In the genomic region with DNA sequence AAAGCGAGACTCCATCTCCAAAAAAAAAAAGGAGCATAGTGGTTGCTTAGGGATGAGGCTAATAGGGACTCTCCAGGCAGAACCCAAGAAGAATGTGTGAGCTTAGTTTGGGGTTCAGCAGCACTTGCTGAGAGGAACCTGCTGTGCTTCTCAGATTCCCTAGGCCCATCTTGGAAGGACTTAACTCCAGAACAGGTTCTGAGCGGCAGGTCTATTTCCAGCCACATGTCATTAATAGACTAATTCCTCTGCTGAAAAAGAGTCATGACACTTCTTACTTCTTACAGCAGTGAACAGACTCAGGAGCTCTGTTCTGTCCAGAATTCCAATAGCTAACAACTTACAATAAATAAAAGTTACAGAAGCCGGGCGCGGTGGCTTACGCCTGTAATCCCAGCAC, we compare ENCODE assay signal across 27 cellular contexts. TPM values are rescaled to one million over a fixed set of nuclear protein-coding genes. Genes with fewer than 3 reads are reported as not detected.
DNase-seq lines count a peak whose midpoint lies in the region; ATAC-seq and TF ChIP-seq lines count a peak whose summit lies in the region.
"Had no signal": no experiment of that assay in that cellular context is flagged by ENCODE, and none has a peak within 500 bp of the region (broad histone marks: within the 10 kb centered on the region; RNA-seq: fewer than 3 reads in every experiment).

No MANE protein-coding gene starts in this region.

- no peak for DNase-seq in natural killer cell
- DNase-seq in natural killer cell treated with Interleukin-12 subunit alpha and Interleukin-12 subunit beta and Interleukin-15 and Interleukin-18, amount 100 ng/mL, for 72 hours (ENCODE audit: low spot score), result no peak
- DNase-seq in chondrocyte (ENCODE audit: low spot score), result peak; percentile 0
- DNase-seq in trophoblast cell, result no peak
- no peak for DNase-seq in NCI-H1092 treated with DMSO at 0.1 percent for 48 hours (lab: John Stamatoyannopoulos, UW)
- no peak for DNase-seq in NCI-H82 (lab: John Stamatoyannopoulos, UW)
- DNase-seq: CD4-positive, alpha-beta memory T cell; COR-L47; DMS79; EL; GDM1; HCEC 1CT; IMR-90; KG1; MG63; NCI-H1417; NCI-H1694; NCI-H2081; NCI-H345; NCI-H524; NCI-H748 treated with DMSO at 0.1 percent for 48 hours; PC-9; SHP77 treated with DMSO at 0.1 percent for 48 hours had no signal

- H3K9me3 Mint-ChIP-seq in natural killer cell (no peaks in the 10 kb centered on the region), chondrocyte (ENCODE audit: low read depth) (no peaks in the 10 kb centered on the region)
- H3K9me3 Mint-ChIP-seq in natural killer cell treated with Interleukin-12 subunit alpha and Interleukin-12 subunit beta and Interleukin-15 and Interleukin-18, amount 100 ng/mL, for 72 hours, result no peaks in the 10 kb centered on the region
- H3K9me3 Mint-ChIP-seq: CD4-positive, alpha-beta memory T cell had no signal

- H2AK5ac ChIP-seq in trophoblast cell (ENCODE audit: low read length), result no peak overlapping the region

- H2BK5ac ChIP-seq in trophoblast cell (ENCODE audit: low read depth, low read length, poor library complexity), result no peak overlapping the region

- no peak for ATAC-seq in natural killer cell
- ATAC-seq in natural killer cell treated with Interleukin-12 subunit alpha and Interleukin-12 subunit beta and Interleukin-15 and Interleukin-18, amount 100 ng/mL, for 72 hours, result no peak
- no peak for ATAC-seq in GM18907 (IDR thresholded peaks at IDR 0.05; ENCODE audit: unreplicated experiment)
- ATAC-seq: GM12878 had no signal

- intact Hi-C loops in natural killer cell (cut with micrococcal nuclease), result loop anchor here (5.0 kb wide), 1 partner anchor 58 kb away; no protein-coding TSS in a partner anchor

- no CpG with 5 or more reads among the region's 6 CpGs for WGBS in trophoblast cell (ENCODE audit: extremely low coverage, insufficient coverage, insufficient read length)

- peaks cover 39% of the 10 kb centered on the region for H3K79me2 ChIP-seq in trophoblast cell (ENCODE audit: control insufficient read depth, insufficient read depth, low read length, poor library complexity)

- no peak overlapping the region for H3K18ac ChIP-seq in trophoblast cell (ENCODE audit: low read length)

- no peak overlapping the region for H3K27ac ChIP-seq in trophoblast cell (ENCODE audit: low read depth, low read length)
- H3K27ac ChIP-seq: BLaER1, PC-9 had no signal

- no peak overlapping the region for H2BK12ac ChIP-seq in trophoblast cell (ENCODE audit: low read length)

- peak overlapping the region; percentile 79 to 83 for H3K27ac Mint-ChIP-seq in natural killer cell
- peak overlapping the region in 1 of 2 donors; percentile 77 for H3K27ac Mint-ChIP-seq in natural killer cell treated with Interleukin-12 subunit alpha and Interleukin-12 subunit beta and Interleukin-15 and Interleukin-18, amount 100 ng/mL, for 72 hours
- H3K27ac Mint-ChIP-seq in chondrocyte (ENCODE audit: unreplicated experiment), result no peak overlapping the region

- peaks cover 4% of the 10 kb centered on the region in 2 experiments for H3K4me1 ChIP-seq in trophoblast cell (ENCODE audit: control insufficient read depth in 1 of 2, insufficient read depth in 2 of 2, low read length in 2 of 2)

- no peaks in the 10 kb centered on the region for H3K9me3 ChIP-seq in trophoblast cell (ENCODE audit: insufficient read depth, low read depth, low read length)
- H3K9me3 ChIP-seq: BLaER1, MG63 had no signal

- no peak for TF ChIP-seq CTCF in natural killer cell (IDR thresholded peaks at IDR 0.05)
- TF ChIP-seq CTCF in chondrocyte (IDR thresholded peaks at IDR 0.05), result no peak

- no peak overlapping the region for H3K14ac ChIP-seq in trophoblast cell (ENCODE audit: low read length)

- H3K36me3 Mint-ChIP-seq in natural killer cell (no peaks in the 10 kb centered on the region), chondrocyte (ENCODE audit: low read depth) (peaks cover 3% of the 10 kb centered on the region)
- no peaks in the 10 kb centered on the region for H3K36me3 Mint-ChIP-seq in natural killer cell treated with Interleukin-12 subunit alpha and Interleukin-12 subunit beta and Interleukin-15 and Interleukin-18, amount 100 ng/mL, for 72 hours

- H3K23ac ChIP-seq in trophoblast cell (ENCODE audit: low read length), result no peak overlapping the region

- H3K4me3 Mint-ChIP-seq in natural killer cell (no peak overlapping the region), chondrocyte (ENCODE audit: unreplicated experiment) (no peak overlapping the region)
- H3K4me3 Mint-ChIP-seq in natural killer cell treated with Interleukin-12 subunit alpha and Interleukin-12 subunit beta and Interleukin-15 and Interleukin-18, amount 100 ng/mL, for 72 hours, result no peak overlapping the region

- peak overlapping the region; percentile 63 for H2AFZ ChIP-seq in trophoblast cell (ENCODE audit: insufficient read depth, low read length, poor library complexity)
- H2AFZ ChIP-seq: PC-9 had no signal

- no peaks in the 10 kb centered on the region for H3K27me3 Mint-ChIP-seq in natural killer cell (ENCODE audit: low read depth in 2 of 2)
- H3K27me3 Mint-ChIP-seq in natural killer cell treated with Interleukin-12 subunit alpha and Interleukin-12 subunit beta and Interleukin-15 and Interleukin-18, amount 100 ng/mL, for 72 hours, result no peaks in the 10 kb centered on the region
- H3K27me3 Mint-ChIP-seq in chondrocyte (ENCODE audit: low read depth), result no peaks in the 10 kb centered on the region
- H3K27me3 Mint-ChIP-seq: CD4-positive, alpha-beta memory T cell had no signal

- peaks cover 46 to 55% of the 10 kb centered on the region in 2 donors for H3K4me1 Mint-ChIP-seq in natural killer cell
- peaks cover 39 to 41% of the 10 kb centered on the region in 2 donors for H3K4me1 Mint-ChIP-seq in natural killer cell treated with Interleukin-12 subunit alpha and Interleukin-12 subunit beta and Interleukin-15 and Interleukin-18, amount 100 ng/mL, for 72 hours (ENCODE audit: low read depth in 2 of 2)
- peaks cover 40% of the 10 kb centered on the region for H3K4me1 Mint-ChIP-seq in chondrocyte (ENCODE audit: low read depth)

- H2BK120ac ChIP-seq in trophoblast cell (ENCODE audit: insufficient read depth, low read length, poor library complexity), result no peak overlapping the region

- H3K4ac ChIP-seq in trophoblast cell (ENCODE audit: low read depth, low read length), result peak overlapping the region; percentile 99

- no peak overlapping the region for H3K4me3 ChIP-seq in trophoblast cell (ENCODE audit: low read depth, low read length)
- H3K4me3 ChIP-seq: BLaER1, GM12878, MG63, PC-9 had no signal

- no peak overlapping the region for H4K8ac ChIP-seq in trophoblast cell (ENCODE audit: low read depth, low read length)

- H3K27me3 ChIP-seq in trophoblast cell (ENCODE audit: insufficient read depth, low read length), result no peaks in the 10 kb centered on the region
- H3K27me3 ChIP-seq: BLaER1, MG63 had no signal

- H3K4me2 ChIP-seq in trophoblast cell (ENCODE audit: low read length), result no peak overlapping the region
- H3K4me2 ChIP-seq: PC-9 had no signal

- H3K36me3 ChIP-seq in trophoblast cell (ENCODE audit: control insufficient read depth in 1 of 2, insufficient read depth in 2 of 2, low read length in 2 of 2), result peaks cover 5 to 8% of the 10 kb centered on the region in 2 experiments

- no peak overlapping the region for H4K91ac ChIP-seq in trophoblast cell (ENCODE audit: low read depth, low read length)

- no peak overlapping the region for H4K12ac ChIP-seq in trophoblast cell (ENCODE audit: low read depth, low read length)

- H3K79me1 ChIP-seq in trophoblast cell (ENCODE audit: low read length), result no peaks in the 10 kb centered on the region

- H3K9ac ChIP-seq in trophoblast cell (ENCODE audit: low read length), result no peak overlapping the region
- H3K9ac ChIP-seq: BLaER1 had no signal

RNA-seq across cellular contexts. Expression of gene RHOA, which starts 22.5 kb away (rescaled TPM):
- 100 to 1,000 TPM; 342 to 372 (median 370) TPM for total RNA-seq in natural killer cell
- 100 to 1,000 TPM; 436 to 448 TPM for total RNA-seq in natural killer cell treated with Interleukin-12 subunit alpha and Interleukin-12 subunit beta and Interleukin-15 and Interleukin-18, amount 100 ng/mL, for 72 hours
- 625 to 643 TPM (median 626 TPM) in 3 replicates for total RNA-seq in chondrocyte
- polyA plus RNA-seq in trophoblast cell (2013), result 556 and 567 TPM in 2 replicates

RNA-seq across cellular contexts. Expression of gene TCTA, which starts 22.9 kb away (rescaled TPM):
- total RNA-seq in natural killer cell (10 to 100 TPM; 35.4 to 40.7 (median 36.7) TPM), chondrocyte (22.5 to 54.8 TPM (median 23.4 TPM) in 3 replicates)
- total RNA-seq in natural killer cell treated with Interleukin-12 subunit alpha and Interleukin-12 subunit beta and Interleukin-15 and Interleukin-18, amount 100 ng/mL, for 72 hours, result 10 to 100 TPM; 20.5 to 21.1 TPM
- 6.3 and 6.5 TPM in 2 replicates for polyA plus RNA-seq in trophoblast cell (2013)

RNA-seq across cellular contexts. Expression of gene GPX1, which starts 31.1 kb away (rescaled TPM):
- total RNA-seq in natural killer cell (10 to 100 TPM; 34.7 to 70.0 (median 59.1) TPM), chondrocyte (87.9 to 92.6 TPM (median 91.3 TPM) in 3 replicates)
- total RNA-seq in natural killer cell treated with Interleukin-12 subunit alpha and Interleukin-12 subunit beta and Interleukin-15 and Interleukin-18, amount 100 ng/mL, for 72 hours, result 100 to 1,000 TPM in 1 of 2 donors, 10 to 100 TPM in 1; 95.4 to 107 TPM
- polyA plus RNA-seq in trophoblast cell (2013), result 163 and 164 TPM in 2 replicates
- total RNA-seq: RPMI7951 had no signal

RNA-seq across cellular contexts. Expression of gene AMT, which starts 33.0 kb away (rescaled TPM):
- total RNA-seq in natural killer cell, result 10 to 100 TPM; 13.4 to 14.2 (median 14.0) TPM
- 1 to 10 TPM; 4.4 to 6.0 TPM for total RNA-seq in natural killer cell treated with Interleukin-12 subunit alpha and Interleukin-12 subunit beta and Interleukin-15 and Interleukin-18, amount 100 ng/mL, for 72 hours
- 4.8 to 6.1 TPM (median 6.0 TPM) in 3 replicates for total RNA-seq in chondrocyte
- polyA plus RNA-seq in trophoblast cell (2013), result 8.2 and 8.8 TPM in 2 replicates
- total RNA-seq: RPMI7951 had no signal

RNA-seq across cellular contexts. Expression of gene NICN1, which starts 39.8 kb away (rescaled TPM):
- 10 to 100 TPM; 28.7 to 36.5 (median 30.6) TPM for total RNA-seq in natural killer cell
- 10 to 100 TPM; 10.6 to 14.9 TPM for total RNA-seq in natural killer cell treated with Interleukin-12 subunit alpha and Interleukin-12 subunit beta and Interleukin-15 and Interleukin-18, amount 100 ng/mL, for 72 hours
- total RNA-seq in chondrocyte, result 20.0 to 25.8 TPM (median 23.8 TPM) in 3 replicates
- 11.3 and 12.5 TPM in 2 replicates for polyA plus RNA-seq in trophoblast cell (2013)
